In the genomic region with DNA sequence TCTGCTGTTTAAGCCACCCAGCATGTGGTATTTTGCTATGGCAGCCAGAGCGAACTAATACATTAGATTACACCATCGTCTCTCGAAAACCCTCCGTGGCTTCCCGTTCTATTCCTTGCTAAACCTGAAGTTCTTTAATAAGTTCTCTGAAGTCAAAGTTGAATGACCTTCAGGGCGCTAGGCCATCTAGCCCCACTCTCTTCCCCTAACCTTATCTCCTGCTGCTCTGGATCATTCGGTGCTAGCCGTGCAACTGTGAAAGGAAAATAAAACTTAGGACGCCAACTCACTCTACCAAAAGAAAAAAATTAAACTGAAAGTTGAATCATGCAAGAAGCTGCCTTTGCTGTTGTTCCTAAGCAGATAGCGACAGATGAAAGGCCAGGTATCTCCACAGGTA, we compare ENCODE assay signal across 37 cellular contexts. TPM values are rescaled to one million over a fixed set of nuclear protein-coding genes. Genes with fewer than 3 reads are reported as not detected.
"Had no signal": no experiment of that assay in that cellular context is flagged by ENCODE, and none has a peak within 500 bp of the region (broad histone marks: within the 10 kb centered on the region; RNA-seq: fewer than 3 reads in every experiment).

No MANE protein-coding gene starts in this region.

- H3K9me3 ChIP-seq: ascending aorta, esophagus muscularis mucosa, gastrocnemius medialis, heart left ventricle had no signal

- H3K4me1 ChIP-seq: ascending aorta, esophagus muscularis mucosa, gastrocnemius medialis, heart left ventricle had no signal

- H3K4me1 Mint-ChIP-seq: activated CD4-positive, alpha-beta T cell treated with anti-CD3 and anti-CD28 coated beads for 36 hours; activated CD4-positive, alpha-beta T cell treated with anti-CD3 and anti-CD28 coated beads, Interleukin-2, amount 10 ng/mL, durations not matched to agents 24 days and 14 days; activated CD8-positive, alpha-beta memory T cell treated with anti-CD3 and anti-CD28 coated beads, Interleukin-2, amount 10 ng/mL, durations not matched to agents 7 days and 5 days; central memory CD8-positive, alpha-beta T cell had no signal

- H3K36me3 Mint-ChIP-seq: activated CD4-positive, alpha-beta memory T cell treated with anti-CD3 and anti-CD28 coated beads for 36 hours; activated CD8-positive, alpha-beta memory T cell treated with anti-CD3 and anti-CD28 coated beads, Interleukin-2, amount 10 ng/mL, durations not matched to agents 7 days and 5 days; activated naive CD4-positive, alpha-beta T cell treated with anti-CD3 and anti-CD28 coated beads, Interleukin-2, amount 50 U/mL, for 72 hours; activated naive CD8-positive, alpha-beta T cell treated with anti-CD3 and anti-CD28 coated beads, Interleukin-2, amount 10 ng/mL, durations not matched to agents 7 days and 5 days had no signal

- DNase-seq: activated CD4-positive, alpha-beta memory T cell treated with anti-CD3 and anti-CD28 coated beads for 36 hours; activated CD4-positive, alpha-beta T cell treated with anti-CD3 and anti-CD28 coated beads for 36 hours; activated CD4-positive, alpha-beta T cell treated with anti-CD3 and anti-CD28 coated beads, Interleukin-2, amount 10 ng/mL, durations not matched to agents 24 days and 14 days; activated CD4-positive, CD25-positive, alpha-beta regulatory T cell; activated CD4-positive, CD25-positive, alpha-beta regulatory T cell treated with anti-CD3 and anti-CD28 coated beads, Interleukin-2, amount 50 U/mL, for 72 hours; activated CD8-positive, alpha-beta memory T cell treated with anti-CD3 and anti-CD28 coated beads, Interleukin-2, amount 10 ng/mL, durations not matched to agents 7 days and 5 days; activated CD8-positive, alpha-beta memory T cell treated with anti-CD3 and anti-CD28 coated beads, Interleukin-2, amount 50 U/mL, for 4 hours; activated CD8-positive, alpha-beta T cell treated with anti-CD3 and anti-CD28 coated beads, Interleukin-2, amount 10 ng/mL, durations not matched to agents 7 days and 5 days; activated effector memory CD4-positive, alpha-beta T cell treated with anti-CD3 and anti-CD28 coated beads, Interleukin-2, amount 50 U/mL, for 16 hours; activated naive CD4-positive, alpha-beta T cell treated with anti-CD3 and anti-CD28 coated beads for 36 hours; activated naive CD8-positive, alpha-beta T cell treated with anti-CD3 and anti-CD28 coated beads, Interleukin-2, amount 10 ng/mL, durations not matched to agents 7 days and 5 days; activated T-cell treated with anti-CD3 and anti-CD28 coated beads, Interleukin-2, amount 50 U/mL, for 1 hour; activated T-cell treated with anti-CD3 and anti-CD28 coated beads, Interleukin-2, amount 50 U/mL, for 48 hours; brain microvascular endothelial cell; cortex of kidney; dermis blood vessel endothelial cell; effector CD4-positive, alpha-beta T cell; effector memory CD8-positive, alpha-beta T cell; erythroblast; foreskin keratinocyte; gastrocnemius medialis; glutamatergic neuron; heart left ventricle; T-helper 1 cell; T-helper 17 cell; T1000 had no signal

- H3K9me3 Mint-ChIP-seq: activated CD4-positive, alpha-beta memory T cell treated with anti-CD3 and anti-CD28 coated beads for 36 hours; activated CD4-positive, alpha-beta T cell treated with anti-CD3 and anti-CD28 coated beads, Interleukin-2, amount 10 ng/mL, durations not matched to agents 24 days and 14 days; activated naive CD4-positive, alpha-beta T cell treated with anti-CD3 and anti-CD28 coated beads for 36 hours; activated naive CD4-positive, alpha-beta T cell treated with anti-CD3 and anti-CD28 coated beads, Interleukin-2, amount 50 U/mL, for 72 hours; activated naive CD8-positive, alpha-beta T cell treated with anti-CD3 and anti-CD28 coated beads, Interleukin-2, amount 10 ng/mL, durations not matched to agents 7 days and 5 days; activated T-helper 1 cell treated with anti-CD3 and anti-CD28 coated beads, Interleukin-12 subunit alpha, Interleukin-12 subunit beta, Interleukin-2, Interleukin-4 antibody, amounts not matched to agents 30 ng/mL and 10 ng/mL and 1 ng/mL, durations not matched to agents 14 hours and 24 hours and 36 hours; activated T-helper 2 cell treated with anti-CD3 and anti-CD28 coated beads, Interferon-gamma antibody, Interleukin-2, Interleukin-4, amounts not matched to agents 10 μg/mL and 5 μg/mL and 100 μg/mL, durations not matched to agents 14 hours and 24 hours and 36 hours; central memory CD8-positive, alpha-beta T cell; effector memory CD8-positive, alpha-beta T cell; T-helper 2 cell treated with Interferon-gamma antibody and Interleukin-4, amounts not matched to agents 5 μg/mL and 100 μg/mL, for 36 hours had no signal

- H3K4me3 Mint-ChIP-seq: activated CD4-positive, alpha-beta memory T cell treated with anti-CD3 and anti-CD28 coated beads for 36 hours; activated CD4-positive, alpha-beta T cell treated with anti-CD3 and anti-CD28 coated beads for 36 hours; activated CD4-positive, alpha-beta T cell treated with anti-CD3 and anti-CD28 coated beads, Interleukin-2, amount 10 ng/mL, durations not matched to agents 24 days and 14 days; activated CD8-positive, alpha-beta memory T cell treated with anti-CD3 and anti-CD28 coated beads, Interleukin-2, amount 10 ng/mL, durations not matched to agents 7 days and 5 days; activated CD8-positive, alpha-beta T cell treated with anti-CD3 and anti-CD28 coated beads, Interleukin-2, amount 10 ng/mL, durations not matched to agents 7 days and 5 days; activated naive CD4-positive, alpha-beta T cell treated with anti-CD3 and anti-CD28 coated beads for 36 hours; activated naive CD8-positive, alpha-beta T cell treated with anti-CD3 and anti-CD28 coated beads, Interleukin-2, amount 10 ng/mL, durations not matched to agents 7 days and 5 days; activated T-helper 1 cell treated with anti-CD3 and anti-CD28 coated beads, Interleukin-12 subunit alpha, Interleukin-12 subunit beta, Interleukin-2, Interleukin-4 antibody, amounts not matched to agents 30 ng/mL and 10 ng/mL and 1 ng/mL, durations not matched to agents 14 hours and 24 hours and 36 hours; central memory CD8-positive, alpha-beta T cell; effector memory CD8-positive, alpha-beta T cell; T-helper 17 cell; T-helper 2 cell treated with Interferon-gamma antibody and Interleukin-4, amounts not matched to agents 5 μg/mL and 100 μg/mL, for 36 hours had no signal

- H3K27ac ChIP-seq: ascending aorta, brain microvascular endothelial cell, esophagus muscularis mucosa, foreskin keratinocyte, gastrocnemius medialis, heart left ventricle had no signal

- H3K27me3 Mint-ChIP-seq: activated CD4-positive, alpha-beta memory T cell treated with anti-CD3 and anti-CD28 coated beads for 36 hours; activated CD4-positive, alpha-beta T cell treated with anti-CD3 and anti-CD28 coated beads for 36 hours; activated CD4-positive, alpha-beta T cell treated with anti-CD3 and anti-CD28 coated beads, Interleukin-2, amount 10 ng/mL, durations not matched to agents 24 days and 14 days; activated CD8-positive, alpha-beta memory T cell treated with anti-CD3 and anti-CD28 coated beads, Interleukin-2, amount 10 ng/mL, durations not matched to agents 7 days and 5 days; central memory CD8-positive, alpha-beta T cell; T-helper 17 cell had no signal

- H3K27me3 ChIP-seq: ascending aorta, esophagus muscularis mucosa, foreskin keratinocyte, gastrocnemius medialis, heart left ventricle had no signal

- H3K27ac Mint-ChIP-seq: activated CD4-positive, alpha-beta memory T cell treated with anti-CD3 and anti-CD28 coated beads for 36 hours; activated CD4-positive, alpha-beta T cell treated with anti-CD3 and anti-CD28 coated beads for 36 hours; activated CD4-positive, alpha-beta T cell treated with anti-CD3 and anti-CD28 coated beads, Interleukin-2, amount 10 ng/mL, durations not matched to agents 24 days and 14 days; activated CD8-positive, alpha-beta memory T cell treated with anti-CD3 and anti-CD28 coated beads, Interleukin-2, amount 10 ng/mL, durations not matched to agents 7 days and 5 days; activated CD8-positive, alpha-beta T cell treated with anti-CD3 and anti-CD28 coated beads, Interleukin-2, amount 10 ng/mL, durations not matched to agents 7 days and 5 days; activated naive CD4-positive, alpha-beta T cell treated with anti-CD3 and anti-CD28 coated beads for 36 hours; activated naive CD4-positive, alpha-beta T cell treated with anti-CD3 and anti-CD28 coated beads, Interleukin-2, amount 50 U/mL, for 72 hours; activated naive CD8-positive, alpha-beta T cell treated with anti-CD3 and anti-CD28 coated beads, Interleukin-2, amount 10 ng/mL, durations not matched to agents 7 days and 5 days; activated T-helper 1 cell treated with anti-CD3 and anti-CD28 coated beads, Interleukin-12 subunit alpha, Interleukin-12 subunit beta, Interleukin-2, Interleukin-4 antibody, amounts not matched to agents 30 ng/mL and 10 ng/mL and 1 ng/mL, durations not matched to agents 14 hours and 24 hours and 36 hours; activated T-helper 2 cell treated with anti-CD3 and anti-CD28 coated beads, Interferon-gamma antibody, Interleukin-2, Interleukin-4, amounts not matched to agents 10 μg/mL and 5 μg/mL and 100 μg/mL, durations not matched to agents 14 hours and 24 hours and 36 hours; T-helper 17 cell; T-helper 2 cell treated with Interferon-gamma antibody and Interleukin-4, amounts not matched to agents 5 μg/mL and 100 μg/mL, for 36 hours had no signal

- FAIRE-seq: bronchial epithelial cell, colon had no signal

- H3K4me3 ChIP-seq: ascending aorta, esophagus muscularis mucosa, gastrocnemius medialis, heart left ventricle had no signal

- ATAC-seq: activated CD4-positive, alpha-beta T cell treated with anti-CD3 and anti-CD28 coated beads for 36 hours; activated CD8-positive, alpha-beta memory T cell treated with anti-CD3 and anti-CD28 coated beads, Interleukin-2, amount 10 ng/mL, durations not matched to agents 7 days and 5 days; activated CD8-positive, alpha-beta T cell treated with anti-CD3 and anti-CD28 coated beads, Interleukin-2, amount 10 ng/mL, durations not matched to agents 7 days and 5 days; activated naive CD4-positive, alpha-beta T cell treated with anti-CD3 and anti-CD28 coated beads, Interleukin-2, amount 50 U/mL, for 72 hours; effector memory CD8-positive, alpha-beta T cell; foreskin keratinocyte; gastrocnemius medialis; heart left ventricle; T-helper 17 cell had no signal

- H3K36me3 ChIP-seq: ascending aorta, brain microvascular endothelial cell, esophagus muscularis mucosa, gastrocnemius medialis, heart left ventricle had no signal

RNA-seq across cellular contexts. Expression of a gene that starts 40.0 kb away (rescaled TPM):
- total RNA-seq: activated CD4-positive, alpha-beta T cell treated with anti-CD3 and anti-CD28 coated beads for 36 hours; activated CD4-positive, alpha-beta T cell treated with anti-CD3 and anti-CD28 coated beads, Interleukin-2, amount 10 ng/mL, durations not matched to agents 24 days and 14 days; activated naive CD4-positive, alpha-beta T cell treated with anti-CD3 and anti-CD28 coated beads for 36 hours; activated naive CD4-positive, alpha-beta T cell treated with anti-CD3 and anti-CD28 coated beads, Interleukin-2, amount 50 U/mL, for 72 hours; activated T-helper 1 cell treated with anti-CD3 and anti-CD28 coated beads, Interleukin-12 subunit alpha, Interleukin-12 subunit beta, Interleukin-2, Interleukin-4 antibody, amounts not matched to agents 30 ng/mL and 10 ng/mL and 1 ng/mL, durations not matched to agents 14 hours and 24 hours and 36 hours; activated T-helper 2 cell treated with anti-CD3 and anti-CD28 coated beads, Interferon-gamma antibody, Interleukin-2, Interleukin-4, amounts not matched to agents 10 μg/mL and 5 μg/mL and 100 μg/mL, durations not matched to agents 14 hours and 24 hours and 36 hours; ascending aorta; cardiac septum; cerebellum; dermis blood vessel endothelial cell; foreskin keratinocyte; gastrocnemius medialis; heart left ventricle; T-helper 17 cell had no signal
- polyA plus RNA-seq: heart left ventricle had no signal
